15 cellular contexts compared by ENCODE assay signal in genomic region chr5:131212471-131213021, GRCh38. TPM values are rescaled to one million over a fixed set of nuclear protein-coding genes. Genes with fewer than 3 reads are reported as not detected.
DNase-seq lines count a peak whose midpoint lies in the region; ATAC-seq and TF ChIP-seq lines count a peak whose summit lies in the region.
"Had no signal": no experiment of that assay in that cellular context is flagged by ENCODE, and none has a peak within 500 bp of the region (broad histone marks: within the 10 kb centered on the region; RNA-seq: fewer than 3 reads in every experiment).

No MANE protein-coding gene starts in this region.

- no peak for TF ChIP-seq POLR2A in upper lobe of left lung (IDR thresholded peaks at IDR 0.05)

- ATAC-seq in GM19372 (IDR thresholded peaks at IDR 0.05; ENCODE audit: low read depth, unreplicated experiment) (peak; percentile 38), HG03439 (IDR thresholded peaks at IDR 0.05; ENCODE audit: unreplicated experiment) (peak; percentile 41), upper lobe of left lung (ENCODE audit: low FRiP score in 2 of 2) (no peak), HG03097 (IDR thresholded peaks at IDR 0.05; ENCODE audit: low FRiP score, unreplicated experiment) (no peak)
- ATAC-seq: foreskin keratinocyte had no signal

- CTCF ChIA-PET in GM10248 (lab: Yijun Ruan, JAX), result interaction anchor here (0.7 to 1.4 kb wide), 5 partner anchors 11 to 169 kb away, joined by 3 to 4 read pairs (median 3); no protein-coding TSS in a partner anchor

- no peaks in the 10 kb centered on the region for H3K36me3 ChIP-seq in upper lobe of left lung
- H3K36me3 ChIP-seq: suprapubic skin had no signal

- no peaks in the 10 kb centered on the region for H3K27me3 ChIP-seq in upper lobe of left lung
- H3K27me3 ChIP-seq: foreskin keratinocyte, suprapubic skin had no signal

- peak overlapping the region; percentile 76 for H3K27ac Mint-ChIP-seq in activated naive CD8-positive, alpha-beta T cell treated with anti-CD3 and anti-CD28 coated beads for 36 hours
- no peak overlapping the region for H3K27ac Mint-ChIP-seq in endothelial cell (ENCODE audit: unreplicated experiment)
- H3K27ac Mint-ChIP-seq: mesothelial cell of epicardium had no signal

- TF ChIP-seq CTCF in GM10248 (IDR thresholded peaks at IDR 0.05; ENCODE audit: control extremely low read depth, extremely low read depth, low read depth, missing control alignments), result no peak
- no peak for TF ChIP-seq CTCF in upper lobe of left lung (IDR thresholded peaks at IDR 0.05)
- TF ChIP-seq CTCF in endothelial cell (IDR thresholded peaks at IDR 0.05; ENCODE audit: unreplicated experiment), result no peak

- POLR2A ChIA-PET in GM10248 (lab: Yijun Ruan, JAX), result interaction anchor here (1.3 to 2.0 kb wide), 2 partner anchors 10 to 52 kb away, joined by 5 to 6 read pairs; partner anchors contain the start of gene CDC42SE2

- no peaks in the 10 kb centered on the region for H3K9me3 ChIP-seq in upper lobe of left lung
- H3K9me3 ChIP-seq: suprapubic skin had no signal

- H3K9me3 Mint-ChIP-seq in activated naive CD8-positive, alpha-beta T cell treated with anti-CD3 and anti-CD28 coated beads for 36 hours, result no peaks in the 10 kb centered on the region
- no peaks in the 10 kb centered on the region for H3K9me3 Mint-ChIP-seq in endothelial cell (ENCODE audit: unreplicated experiment)
- H3K9me3 Mint-ChIP-seq: mesothelial cell of epicardium had no signal

- no peaks in the 10 kb centered on the region for H3K27me3 Mint-ChIP-seq in activated naive CD8-positive, alpha-beta T cell treated with anti-CD3 and anti-CD28 coated beads for 36 hours
- H3K27me3 Mint-ChIP-seq in endothelial cell (ENCODE audit: unreplicated experiment), result peaks cover 1% of the 10 kb centered on the region

- H3K4me3 Mint-ChIP-seq in activated naive CD8-positive, alpha-beta T cell treated with anti-CD3 and anti-CD28 coated beads for 36 hours, result peak overlapping the region; percentile 20
- H3K4me3 Mint-ChIP-seq in endothelial cell (ENCODE audit: unreplicated experiment), result no peak overlapping the region
- H3K4me3 Mint-ChIP-seq: mesothelial cell of epicardium had no signal

- peaks cover 50% of the 10 kb centered on the region for H3K4me1 Mint-ChIP-seq in activated naive CD8-positive, alpha-beta T cell treated with anti-CD3 and anti-CD28 coated beads for 36 hours
- no peaks in the 10 kb centered on the region for H3K4me1 Mint-ChIP-seq in endothelial cell (ENCODE audit: unreplicated experiment)

- WGBS in upper lobe of left lung, 2 donors, result 70 to 81% methylated on average over 5 of the region's 5 CpGs

- TF ChIP-seq EP300 in upper lobe of left lung (IDR thresholded peaks at IDR 0.05), result no peak

- peaks cover 0 to 11% (median 4%) of the 10 kb centered on the region in 4 donors for H3K4me1 ChIP-seq in upper lobe of left lung
- H3K4me1 ChIP-seq: foreskin keratinocyte, suprapubic skin had no signal

- H3K36me3 Mint-ChIP-seq in activated naive CD8-positive, alpha-beta T cell treated with anti-CD3 and anti-CD28 coated beads for 36 hours, result peaks cover 12% of the 10 kb centered on the region
- no peaks in the 10 kb centered on the region for H3K36me3 Mint-ChIP-seq in endothelial cell (ENCODE audit: low read depth, unreplicated experiment)
- H3K36me3 Mint-ChIP-seq: mesothelial cell of epicardium had no signal

- no peak overlapping the region for H3K4me3 ChIP-seq in upper lobe of left lung
- H3K4me3 ChIP-seq: smooth muscle cell, suprapubic skin had no signal

- H3K27ac ChIP-seq in upper lobe of left lung, result no peak overlapping the region
- H3K27ac ChIP-seq: foreskin keratinocyte, suprapubic skin had no signal

- peak; percentile 65 for DNase-seq in GM10248 (ENCODE audit: extremely low spot score)
- DNase-seq in activated naive CD8-positive, alpha-beta T cell treated with anti-CD3 and anti-CD28 coated beads for 36 hours, result no peak
- no peak for DNase-seq in NCI-H1417 treated with DMSO at 0.1 percent for 48 hours (lab: John Stamatoyannopoulos, UW)
- no peak for DNase-seq in upper lobe of left lung
- no peak for DNase-seq in endothelial cell (ENCODE audit: low spot score)
- DNase-seq: activated CD4-positive, CD25-positive, alpha-beta regulatory T cell treated with anti-CD3 and anti-CD28 coated beads, Interleukin-2, amount 50 U/mL, for 72 hours; COR-L47; foreskin keratinocyte; KG1 had no signal

RNA-seq across cellular contexts. Expression of gene LYRM7, which starts 41.8 kb away (rescaled TPM):
- total RNA-seq in activated naive CD8-positive, alpha-beta T cell treated with anti-CD3 and anti-CD28 coated beads for 36 hours, result 10 to 100 TPM; 26.2 to 28.5 TPM
- total RNA-seq in upper lobe of left lung (1 to 10 TPM; 1.7 to 7.1 (median 4.2) TPM), endothelial cell (ENCODE audit: unreplicated experiment) (6.3 TPM)

RNA-seq across cellular contexts. Expression of gene HINT1, which starts 47.5 kb away (rescaled TPM):
- 100 to 1,000 TPM; 324 to 356 TPM for total RNA-seq in activated naive CD8-positive, alpha-beta T cell treated with anti-CD3 and anti-CD28 coated beads for 36 hours
- total RNA-seq in upper lobe of left lung (100 to 1,000 TPM in 4 of 6 donors, 10 to 100 TPM in 2; 75.4 to 172 (median 133) TPM), endothelial cell (ENCODE audit: unreplicated experiment) (216 TPM)

RNA-seq across cellular contexts. Expression of gene CDC42SE2, which starts 51.3 kb away (rescaled TPM):
- total RNA-seq in activated naive CD8-positive, alpha-beta T cell treated with anti-CD3 and anti-CD28 coated beads for 36 hours, result 100 to 1,000 TPM; 112 to 116 TPM
- total RNA-seq in upper lobe of left lung (10 to 100 TPM; 13.6 to 92.1 (median 36.5) TPM), endothelial cell (ENCODE audit: unreplicated experiment) (22.2 TPM)

Comparison
In these comparisons a context has a peak if more than half of its experiments do, and no peak if none do; other contexts are left out.
1. ATAC-seq: peak in GM19372 (single experiment) and HG03439 (single experiment); none in upper lobe of left lung (0 of 2) and HG03097 (single experiment).